1 cellular context compared by ENCODE assay signal in genomic region chr9:14316574-14317304, GRCh38.
TF ChIP-seq lines count a peak whose summit lies in the region.

No MANE protein-coding gene starts in this region.

TF ChIP-seq in SK-N-SH, 30 proteins besides CTCF, POLR2A, EP300 and RAD21 (continued from another document):
- no peak for TF ChIP-seq IRF3 (IDR thresholded peaks at IDR 0.05; ENCODE audit: low read depth, low read length)
